ENCODE assay signal across 8 cellular contexts in genomic region chr20:3889489-3890409, GRCh38. TPM values are rescaled to one million over a fixed set of nuclear protein-coding genes. Genes with fewer than 3 reads are reported as not detected.
DNase-seq lines count a peak whose midpoint lies in the region; ATAC-seq and TF ChIP-seq lines count a peak whose summit lies in the region.

No MANE protein-coding gene starts in this region.

- CTCF ChIA-PET in CD4-positive, alpha-beta T cell (lab: Charles Lee): interaction anchor here (1.4 kb wide), 1 partner anchor 195 kb away, joined by 6 read pairs; no protein-coding TSS in a partner anchor

- no peaks in the 10 kb centered on the region for H3K9me3 Mint-ChIP-seq in CD4-positive, alpha-beta T cell

- H3K27ac ChIP-seq in CD4-positive, alpha-beta T cell (ENCODE audit: low read depth, low read length): peak overlapping the region; percentile 80
- H3K27ac ChIP-seq in HUES64 (ENCODE audit: low read depth, low read length): peak overlapping the region; percentile 97
- peak overlapping the region; percentile 98 for H3K27ac ChIP-seq in ectodermal cell (ENCODE audit: insufficient read depth, low read depth, low read length, poor library complexity, severe bottlenecking)

- POLR2A ChIA-PET in CD4-positive, alpha-beta T cell (lab: Charles Lee): interaction anchor here (0.7 to 1.4 kb wide), 7 partner anchors 9 to 195 kb away, joined by 3 to 8 read pairs (median 4); no protein-coding TSS in a partner anchor

- H3K27me3 Mint-ChIP-seq in CD4-positive, alpha-beta T cell: no peaks in the 10 kb centered on the region

- H3K4me3 Mint-ChIP-seq in CD4-positive, alpha-beta T cell: peak overlapping the region; percentile 98

- H3K4me1 Mint-ChIP-seq in CD4-positive, alpha-beta T cell (ENCODE audit: low read depth): peaks cover 70% of the 10 kb centered on the region

- peaks cover 25% of the 10 kb centered on the region for H3K4me1 ChIP-seq in HUES64 (ENCODE audit: insufficient read depth, low read length)
- H3K4me1 ChIP-seq in ectodermal cell (ENCODE audit: control insufficient read depth, insufficient read depth, low read length): peaks cover 14% of the 10 kb centered on the region
- H3K4me1 ChIP-seq in mononuclear cell (ENCODE audit: insufficient read depth, low read length): peaks cover 53% of the 10 kb centered on the region

- H3K36me3 Mint-ChIP-seq in CD4-positive, alpha-beta T cell (ENCODE audit: low read depth): peaks cover 49% of the 10 kb centered on the region

- H3K9ac ChIP-seq in HUES64 (ENCODE audit: low read depth, low read length): peak overlapping the region; percentile 94

- H3K4me3 ChIP-seq in HUES64 (ENCODE audit: low read length) (peak overlapping the region; percentile 85), ectodermal cell (ENCODE audit: insufficient read depth, low read depth, low read length) (peak overlapping the region; percentile 70), mononuclear cell (ENCODE audit: low read length) (peak overlapping the region; percentile 80)

- H3K27ac Mint-ChIP-seq in CD4-positive, alpha-beta T cell: peak overlapping the region; percentile 94

- H3K36me3 ChIP-seq in HUES64 (ENCODE audit: insufficient read depth, low read length) (peaks cover 20% of the 10 kb centered on the region), ectodermal cell (ENCODE audit: control insufficient read depth, insufficient read depth, low read length) (no peaks in the 10 kb centered on the region)

- intact Hi-C loops in CD4-positive, alpha-beta T cell (cut with DNase I, micrococcal nuclease): loop anchor here (1.0 to 10.0 kb wide), 8 partner anchors 18 to 281 kb away; partner anchors contain the start of genes RNF24 (in 2 of the 2) and AP5S1 (in 1 of the 2)

- no peak for ATAC-seq in CD4-positive, alpha-beta T cell (ENCODE audit: poor library complexity)
- ATAC-seq in GM19397 (IDR thresholded peaks at IDR 0.05; ENCODE audit: unreplicated experiment): peak; percentile 35

- H3K9me3 ChIP-seq in CD4-positive, alpha-beta T cell (ENCODE audit: control insufficient read depth, low read length): no peaks in the 10 kb centered on the region
- H3K9me3 ChIP-seq in HUES64 (ENCODE audit: insufficient read depth, low read depth, low read length) (no peaks in the 10 kb centered on the region), ectodermal cell (ENCODE audit: control insufficient read depth, low read length) (no peaks in the 10 kb centered on the region), mononuclear cell (ENCODE audit: low read depth, low read length) (no peaks in the 10 kb centered on the region)

- TF ChIP-seq CTCF in CD4-positive, alpha-beta T cell (IDR thresholded peaks at IDR 0.05): no peak

- H3K27me3 ChIP-seq in CD4-positive, alpha-beta T cell (ENCODE audit: control insufficient read depth, insufficient read depth, low read length): no peaks in the 10 kb centered on the region
- H3K27me3 ChIP-seq in HUES64 (ENCODE audit: insufficient read depth, low read length): no peaks in the 10 kb centered on the region
- H3K27me3 ChIP-seq in ectodermal cell (ENCODE audit: control insufficient read depth, insufficient read depth, low read length, poor library complexity, severe bottlenecking): no peaks in the 10 kb centered on the region
- no peaks in the 10 kb centered on the region for H3K27me3 ChIP-seq in mononuclear cell (ENCODE audit: insufficient read depth, low read length)

- under 1% methylated on average over 68 of the region's 68 CpGs for WGBS in HUES64
- 0% methylated on average over 68 of the region's 68 CpGs for WGBS in ectodermal cell, 2 experiments

- DNase-seq in CD4-positive, alpha-beta T cell: peak in 9 of 10 experiments; percentile 8 to 51 (median 17)
- DNase-seq in activated CD4-positive, CD25-positive, alpha-beta regulatory T cell treated with anti-CD3 and anti-CD28 coated beads, Interleukin-2, amount 50 U/mL, for 72 hours: peak; percentile 56
- peak; percentile 19 for DNase-seq in stimulated activated naive CD4-positive, alpha-beta T cell treated with Interleukin-2 at 50 U/mL for 16 hours (lab: John Stamatoyannopoulos, UW)
- DNase-seq in SKM-1 (lab: John Stamatoyannopoulos, UW; ENCODE audit: unreplicated experiment): no peak

RNA-seq across cellular contexts. Expression of gene PANK2, which starts 0.6 kb away (rescaled TPM):
- 10 to 100 TPM; 49.0 to 51.1 TPM for total RNA-seq in CD4-positive, alpha-beta T cell
- polyA plus RNA-seq in HUES64 (2013, experiment 1 of 2): 30.1 TPM
- 33.2 TPM for polyA plus RNA-seq in HUES64 (2013, experiment 2 of 2)
- 40.6 TPM for polyA plus RNA-seq in ectodermal cell (2013, experiment 1 of 4)
- 47.1 TPM for polyA plus RNA-seq in ectodermal cell (2013, experiment 2 of 4)
- polyA plus RNA-seq in ectodermal cell (2013, experiment 3 of 4): 39.3 TPM
- 38.9 TPM for polyA plus RNA-seq in ectodermal cell (2013, experiment 4 of 4)
- 77.3 TPM for total RNA-seq in mononuclear cell

RNA-seq across cellular contexts. Expression of gene MAVS, which starts 43.1 kb away (rescaled TPM):
- 10 to 100 TPM; 13.6 to 14.7 TPM for total RNA-seq in CD4-positive, alpha-beta T cell
- polyA plus RNA-seq in HUES64 (2013, experiment 1 of 2): 9.5 TPM
- polyA plus RNA-seq in HUES64 (2013, experiment 2 of 2): 12.2 TPM
- polyA plus RNA-seq in ectodermal cell (2013, experiment 1 of 4): 18.8 TPM
- 22.8 TPM for polyA plus RNA-seq in ectodermal cell (2013, experiment 2 of 4)
- polyA plus RNA-seq in ectodermal cell (2013, experiment 3 of 4): 14.4 TPM
- polyA plus RNA-seq in ectodermal cell (2013, experiment 4 of 4): 15.8 TPM
- total RNA-seq in mononuclear cell: 6.0 TPM
